13 cellular contexts compared by ENCODE assay signal in the genomic region with DNA sequence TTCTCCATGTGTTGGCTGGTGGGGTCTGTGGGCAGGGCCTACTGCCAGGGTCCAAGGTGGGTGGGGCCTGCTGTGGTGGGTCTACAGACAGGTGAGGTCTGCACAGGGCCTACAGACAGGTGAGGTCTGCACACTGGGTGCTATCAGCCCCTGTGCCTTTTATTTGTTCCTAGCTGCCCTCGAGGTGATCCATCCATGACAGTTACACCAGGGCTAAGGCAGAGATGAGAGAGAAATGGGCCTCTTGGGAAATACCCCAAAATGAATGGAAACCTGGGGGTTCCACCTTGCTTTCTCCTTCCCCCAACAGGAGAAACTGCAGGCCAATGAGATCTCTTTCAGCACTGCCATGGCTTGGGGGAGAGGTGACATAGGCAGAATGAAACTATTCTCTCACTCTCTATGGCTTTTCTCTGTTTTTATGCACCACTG. TPM values are rescaled to one million over a fixed set of nuclear protein-coding genes. Genes with fewer than 3 reads are reported as not detected.
DNase-seq lines count a peak whose midpoint lies in the region; ATAC-seq lines count a peak whose summit lies in the region.
"Had no signal": no experiment of that assay in that cellular context is flagged by ENCODE, and none has a peak within 500 bp of the region (broad histone marks: within the 10 kb centered on the region; RNA-seq: fewer than 3 reads in every experiment).

No MANE protein-coding gene starts in this region.

- peak; percentile 23 for DNase-seq in sciatic nerve (ENCODE audit: low spot score)
- DNase-seq in effector CD4-positive, alpha-beta T cell: no peak
- DNase-seq in SKM-1 treated with dmso at 0.1 percent for 144 hours (lab: John Stamatoyannopoulos, UW; ENCODE audit: unreplicated experiment): no peak
- DNase-seq in activated effector memory CD4-positive, alpha-beta T cell treated with anti-CD3 and anti-CD28 coated beads, Interleukin-2, amount 50 U/mL, for 16 hours: no peak
- DNase-seq: activated CD4-positive, alpha-beta T cell treated with anti-CD3 and anti-CD28 coated beads, Interleukin-2, amount 50 U/mL, for 1 hour; COR-L47; NCI-H2171; T-helper 17 cell had no signal

- intact Hi-C loops in sciatic nerve (cut with DNase I): no loop called here

- ATAC-seq in GM18868 (IDR thresholded peaks at IDR 0.05; ENCODE audit: unreplicated experiment) (peak; percentile 92), GM21390 (IDR thresholded peaks at IDR 0.05; ENCODE audit: unreplicated experiment) (peak; percentile 54), HG03045 (IDR thresholded peaks at IDR 0.05; ENCODE audit: unreplicated experiment) (peak; percentile 69), sciatic nerve (no peak)
- ATAC-seq: T-helper 17 cell had no signal

RNA-seq across cellular contexts. Expression of gene CFAP100, which starts 36.4 kb away (rescaled TPM):
- 1.5 TPM for total RNA-seq in sciatic nerve
- total RNA-seq: fibroblast of lung, T-helper 17 cell, thoracic aorta had no signal

RNA-seq across cellular contexts. Expression of gene ZXDC, which starts 44.6 kb away (rescaled TPM):
- 39.7 TPM for total RNA-seq in sciatic nerve
